Comparison of ENCODE assay signal across 25 cellular contexts in the genomic region with DNA sequence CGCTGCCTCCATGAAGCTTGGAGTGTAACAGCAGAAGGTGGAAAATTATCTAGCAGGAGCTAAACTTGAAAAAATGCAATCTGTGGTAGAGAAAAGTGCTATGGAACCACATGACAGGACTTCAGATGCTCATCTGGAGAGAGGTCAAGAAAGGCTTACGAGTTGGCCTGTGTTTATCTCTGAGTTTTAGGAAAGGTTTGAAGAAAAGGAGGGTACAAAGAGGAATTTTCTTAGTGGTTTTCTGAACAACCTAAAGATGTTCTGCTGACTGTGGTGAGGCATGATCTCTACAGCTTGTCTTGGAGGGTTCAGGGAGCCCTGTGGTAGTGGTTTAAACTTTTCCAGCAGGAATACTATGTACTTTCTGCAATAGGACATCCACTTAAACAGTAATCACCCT. TPM values are rescaled to one million over a fixed set of nuclear protein-coding genes. Genes with fewer than 3 reads are reported as not detected.
"Had no signal": no experiment of that assay in that cellular context is flagged by ENCODE, and none has a peak within 500 bp of the region (broad histone marks: within the 10 kb centered on the region; RNA-seq: fewer than 3 reads in every experiment).

No MANE protein-coding gene starts in this region.

- H3K36me3 ChIP-seq: left ventricle myocardium inferior, pancreas, prostate gland, spleen, tibial nerve, uterus had no signal

- H3K9me3 ChIP-seq: left ventricle myocardium inferior, mucosa of descending colon, pancreas, prostate gland, spleen, tibial nerve, uterus had no signal

- H3K27me3 ChIP-seq: pancreas, tibial nerve, uterus had no signal

- H3K4me3 Mint-ChIP-seq: naive thymus-derived CD4-positive, alpha-beta T cell; natural killer cell treated with Interleukin-12 subunit alpha and Interleukin-12 subunit beta and Interleukin-15 and Interleukin-18, amount 100 ng/mL, for 72 hours; neural crest cell; stimulated activated memory B cell treated with anti-CD40 and anti-IgM and Interleukin-4, amounts not matched to agents 10 μg/mL and 1 μg/mL and 100 μg/mL, for 72 hours; stimulated activated naive CD8-positive, alpha-beta T cell treated with anti-CD3 and anti-CD28 coated beads, Interleukin-15, amount 100 ng/mL, for 72 hours; type B pancreatic cell had no signal

- H3K4me1 ChIP-seq: pancreas, uterus had no signal

- H3K36me3 Mint-ChIP-seq: naive thymus-derived CD4-positive, alpha-beta T cell; natural killer cell treated with Interleukin-12 subunit alpha and Interleukin-12 subunit beta and Interleukin-15 and Interleukin-18, amount 100 ng/mL, for 72 hours; stimulated activated memory B cell treated with anti-CD40 and anti-IgM and Interleukin-4, amounts not matched to agents 10 μg/mL and 1 μg/mL and 100 μg/mL, for 72 hours; type B pancreatic cell had no signal

- H3K27me3 Mint-ChIP-seq: type B pancreatic cell had no signal

- DNase-seq: islet precursor cell; left ventricle myocardium inferior; mucosa of descending colon; naive thymus-derived CD4-positive, alpha-beta T cell; nucleus accumbens; pancreas; posterior cingulate gyrus; retina; right cardiac atrium; spleen; stimulated activated CD4-positive, alpha-beta T cell treated with anti-CD3 and anti-CD28 coated beads, Interleukin-2, amount 100 ng/mL, for 48 hours; stimulated activated CD4-positive, alpha-beta T cell treated with anti-CD3 and anti-CD28 coated beads, Interleukin-4, amount 100 ng/mL, for 4 hours; stimulated activated CD8-positive, alpha-beta memory T cell treated with anti-CD3 and anti-CD28 coated beads, Interleukin-4, amount 100 ng/mL, for 48 hours; stimulated activated naive CD4-positive, alpha-beta T cell treated with Interleukin-2 at 50 U/mL for 16 hours; stimulated activated naive CD8-positive, alpha-beta T cell treated with anti-CD3 and anti-CD28 coated beads, Interleukin-15, amount 100 ng/mL, for 72 hours; substantia nigra; uterus had no signal

- H3K4me3 ChIP-seq: left ventricle myocardium inferior, lung, mucosa of descending colon, pancreas, prostate gland, skin epidermis, spleen, tibial nerve, uterus had no signal

- FAIRE-seq: pancreas had no signal

- H3K4me1 Mint-ChIP-seq: naive thymus-derived CD4-positive, alpha-beta T cell; stimulated activated memory B cell treated with anti-CD40 and anti-IgM and Interleukin-4, amounts not matched to agents 10 μg/mL and 1 μg/mL and 100 μg/mL, for 72 hours; stimulated activated naive CD8-positive, alpha-beta T cell treated with anti-CD3 and anti-CD28 coated beads, Interleukin-15, amount 100 ng/mL, for 72 hours had no signal

- H3K27ac ChIP-seq: left ventricle myocardium inferior, pancreas, prostate gland, spleen, tibial nerve, uterus had no signal

- H3K9me3 Mint-ChIP-seq: natural killer cell treated with Interleukin-12 subunit alpha and Interleukin-12 subunit beta and Interleukin-15 and Interleukin-18, amount 100 ng/mL, for 72 hours; neural crest cell; stimulated activated memory B cell treated with anti-CD40 and anti-IgM and Interleukin-4, amounts not matched to agents 10 μg/mL and 1 μg/mL and 100 μg/mL, for 72 hours; stimulated activated naive CD8-positive, alpha-beta T cell treated with anti-CD3 and anti-CD28 coated beads, Interleukin-15, amount 100 ng/mL, for 72 hours; type B pancreatic cell had no signal

- H3K27ac Mint-ChIP-seq: naive thymus-derived CD4-positive, alpha-beta T cell; natural killer cell treated with Interleukin-12 subunit alpha and Interleukin-12 subunit beta and Interleukin-15 and Interleukin-18, amount 100 ng/mL, for 72 hours; stimulated activated memory B cell treated with anti-CD40 and anti-IgM and Interleukin-4, amounts not matched to agents 10 μg/mL and 1 μg/mL and 100 μg/mL, for 72 hours; stimulated activated naive CD8-positive, alpha-beta T cell treated with anti-CD3 and anti-CD28 coated beads, Interleukin-15, amount 100 ng/mL, for 72 hours; type B pancreatic cell had no signal

RNA-seq across cellular contexts. Expression of a gene that starts 8.3 kb away (rescaled TPM):
- polyA plus RNA-seq: naive thymus-derived CD4-positive, alpha-beta T cell had no signal
